ENCODE assay signal across 15 cellular contexts in the genomic region with DNA sequence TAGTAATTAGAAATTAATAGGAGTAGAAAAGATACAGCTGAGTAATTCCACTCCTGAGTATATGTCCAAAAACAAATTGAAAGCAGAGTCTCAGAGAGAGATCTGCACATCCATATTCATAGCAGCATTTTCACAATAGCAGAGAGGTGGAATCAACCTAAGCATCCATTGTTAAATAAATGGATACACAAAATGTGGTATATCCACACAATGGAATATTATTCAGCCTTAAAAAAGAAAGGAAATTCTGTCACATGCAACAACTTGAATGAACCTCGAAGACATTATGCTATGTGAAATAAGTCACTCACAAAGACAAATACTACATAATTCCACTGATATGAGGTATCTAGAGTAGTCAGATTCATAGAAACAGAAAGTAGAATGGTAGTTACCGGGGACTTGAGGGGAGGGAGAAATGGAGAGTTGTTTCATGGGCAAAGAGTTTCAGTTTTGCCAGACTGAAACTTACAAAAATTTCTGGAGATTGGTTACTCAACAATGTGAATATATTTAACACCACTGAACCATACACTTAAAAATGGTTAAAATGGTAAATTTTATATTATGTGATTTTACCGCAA. TPM values are rescaled to one million over a fixed set of nuclear protein-coding genes. Genes with fewer than 3 reads are reported as not detected.
A peak's percentile ranks its signal among the peaks of the same experiment; 100 is the strongest.
DNase-seq lines count a peak whose midpoint lies in the region; ATAC-seq lines count a peak whose summit lies in the region.
"Had no signal": no experiment of that assay in that cellular context is flagged by ENCODE, and none has a peak within 500 bp of the region (broad histone marks: within the 10 kb centered on the region; RNA-seq: fewer than 3 reads in every experiment).

No MANE protein-coding gene starts in this region.

- no peak overlapping the region for H3K4me3 Mint-ChIP-seq in activated T-cell treated with anti-CD3 and anti-CD28 coated beads, Interleukin-2, amount 50 U/mL, for 72 hours
- H3K4me3 Mint-ChIP-seq in activated naive CD8-positive, alpha-beta T cell, result no peak overlapping the region
- H3K4me3 Mint-ChIP-seq in stimulated activated naive CD8-positive, alpha-beta T cell treated with anti-CD3 and anti-CD28 coated beads, Interleukin-15, Interleukin-2, amounts not matched to agents 100 ng/mL and 50 ng/mL, for 24 hours, result no peak overlapping the region
- H3K4me3 Mint-ChIP-seq: CD4-positive, CD25-positive, alpha-beta regulatory T cell; IgD-negative memory B cell had no signal

- H3K27me3 Mint-ChIP-seq in activated T-cell treated with anti-CD3 and anti-CD28 coated beads, Interleukin-2, amount 50 U/mL, for 72 hours (ENCODE audit: low read depth), result no peaks in the 10 kb centered on the region
- H3K27me3 Mint-ChIP-seq in activated naive CD8-positive, alpha-beta T cell, result no peaks in the 10 kb centered on the region
- no peaks in the 10 kb centered on the region for H3K27me3 Mint-ChIP-seq in stimulated activated naive CD8-positive, alpha-beta T cell treated with anti-CD3 and anti-CD28 coated beads, Interleukin-15, Interleukin-2, amounts not matched to agents 100 ng/mL and 50 ng/mL, for 24 hours
- H3K27me3 Mint-ChIP-seq: CD4-positive, CD25-positive, alpha-beta regulatory T cell; IgD-negative memory B cell had no signal

- H3K9me3 Mint-ChIP-seq in activated T-cell treated with anti-CD3 and anti-CD28 coated beads, Interleukin-2, amount 50 U/mL, for 72 hours, result peaks cover 0 to 1% of the 10 kb centered on the region in 2 donors
- H3K9me3 Mint-ChIP-seq in activated naive CD8-positive, alpha-beta T cell (ENCODE audit: low read depth), result no peaks in the 10 kb centered on the region
- H3K9me3 Mint-ChIP-seq in stimulated activated naive CD8-positive, alpha-beta T cell treated with anti-CD3 and anti-CD28 coated beads, Interleukin-15, Interleukin-2, amounts not matched to agents 100 ng/mL and 50 ng/mL, for 24 hours, result peaks cover 4% of the 10 kb centered on the region
- H3K9me3 Mint-ChIP-seq: IgD-negative memory B cell had no signal

- H3K27ac Mint-ChIP-seq in activated T-cell treated with anti-CD3 and anti-CD28 coated beads, Interleukin-2, amount 50 U/mL, for 72 hours, result no peak overlapping the region
- H3K27ac Mint-ChIP-seq in activated naive CD8-positive, alpha-beta T cell, result peak overlapping the region; percentile 22
- peak overlapping the region; percentile 58 for H3K27ac Mint-ChIP-seq in stimulated activated naive CD8-positive, alpha-beta T cell treated with anti-CD3 and anti-CD28 coated beads, Interleukin-15, Interleukin-2, amounts not matched to agents 100 ng/mL and 50 ng/mL, for 24 hours
- H3K27ac Mint-ChIP-seq: IgD-negative memory B cell had no signal

- DNase-seq in activated T-cell treated with anti-CD3 and anti-CD28 coated beads, Interleukin-2, amount 50 U/mL, for 72 hours, result no peak
- DNase-seq in activated T-cell treated with anti-CD3 and anti-CD28 coated beads for 4 hours, result no peak
- DNase-seq in dermis blood vessel endothelial cell, result no peak
- no peak for DNase-seq in GM19238 (ENCODE audit: insufficient read length, low spot score)
- DNase-seq: Calu3, DMS79 treated with DMSO at 0.1 percent for 48 hours, NCI-H1436 treated with DMSO at 0.1 percent for 48 hours, NCI-H2081, NCI-H524 treated with DMSO at 0.1 percent for 48 hours, OCI-M1 had no signal

- peaks cover 38% of the 10 kb centered on the region for H3K4me1 Mint-ChIP-seq in activated T-cell treated with anti-CD3 and anti-CD28 coated beads, Interleukin-2, amount 50 U/mL, for 72 hours (ENCODE audit: low read depth)
- peaks cover 17% of the 10 kb centered on the region for H3K4me1 Mint-ChIP-seq in activated naive CD8-positive, alpha-beta T cell (ENCODE audit: low read depth)
- peaks cover 43% of the 10 kb centered on the region for H3K4me1 Mint-ChIP-seq in stimulated activated naive CD8-positive, alpha-beta T cell treated with anti-CD3 and anti-CD28 coated beads, Interleukin-15, Interleukin-2, amounts not matched to agents 100 ng/mL and 50 ng/mL, for 24 hours (ENCODE audit: low read depth)

- peak; percentile 22 to 31 for ATAC-seq in activated T-cell treated with anti-CD3 and anti-CD28 coated beads, Interleukin-2, amount 50 U/mL, for 72 hours (replicated peaks in 1 of 2)
- peak; percentile 34 for ATAC-seq in HG02798 (IDR thresholded peaks at IDR 0.05; ENCODE audit: poor library complexity, unreplicated experiment)

- H3K36me3 Mint-ChIP-seq in activated T-cell treated with anti-CD3 and anti-CD28 coated beads, Interleukin-2, amount 50 U/mL, for 72 hours (ENCODE audit: insufficient read depth in 2 of 2), result peaks cover 20 to 37% of the 10 kb centered on the region in 2 donors
- peaks cover 24% of the 10 kb centered on the region for H3K36me3 Mint-ChIP-seq in activated naive CD8-positive, alpha-beta T cell
- peaks cover 59% of the 10 kb centered on the region for H3K36me3 Mint-ChIP-seq in stimulated activated naive CD8-positive, alpha-beta T cell treated with anti-CD3 and anti-CD28 coated beads, Interleukin-15, Interleukin-2, amounts not matched to agents 100 ng/mL and 50 ng/mL, for 24 hours (ENCODE audit: low read depth)
- H3K36me3 Mint-ChIP-seq: IgD-negative memory B cell had no signal

RNA-seq across cellular contexts. Expression of gene VTI1A, which starts 18.4 kb away (rescaled TPM):
- total RNA-seq in activated T-cell treated with anti-CD3 and anti-CD28 coated beads, Interleukin-2, amount 50 U/mL, for 72 hours, result 10 to 100 TPM; 65.5 to 71.8 TPM
- 28.0 and 41.9 TPM in 2 replicates for total RNA-seq in dermis blood vessel endothelial cell

RNA-seq across cellular contexts. Expression of gene ZDHHC6, which starts 18.7 kb away (rescaled TPM):
- 10 to 100 TPM; 61.1 to 78.7 TPM for total RNA-seq in activated T-cell treated with anti-CD3 and anti-CD28 coated beads, Interleukin-2, amount 50 U/mL, for 72 hours
- total RNA-seq in dermis blood vessel endothelial cell, result 28.4 and 36.6 TPM in 2 replicates
